In the genomic region with DNA sequence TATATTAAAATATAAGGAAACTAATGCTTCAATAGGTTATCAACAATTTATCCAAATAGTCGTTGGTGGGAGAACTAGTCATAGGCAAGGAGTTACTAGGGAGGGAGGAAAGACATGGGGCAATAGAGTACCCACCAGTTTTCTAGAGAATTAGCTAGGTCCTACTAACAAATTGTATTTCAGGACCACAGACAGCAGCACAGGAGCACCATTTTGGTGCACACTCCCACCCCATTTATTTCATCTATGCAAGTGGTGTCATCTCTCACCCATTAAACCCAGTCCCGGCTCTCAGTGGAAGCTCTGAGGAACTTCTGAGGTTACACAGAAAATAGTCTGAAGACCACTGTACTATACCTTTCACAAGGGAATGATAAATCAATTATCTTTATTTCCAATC, we compare ENCODE assay signal across 1 cellular context.
TF ChIP-seq lines count a peak whose summit lies in the region.

No MANE protein-coding gene starts in this region.

TF ChIP-seq in K562, 482 proteins besides CTCF, POLR2A, EP300 and RAD21 (continued from another document):
- TF ChIP-seq, protein P1, sequence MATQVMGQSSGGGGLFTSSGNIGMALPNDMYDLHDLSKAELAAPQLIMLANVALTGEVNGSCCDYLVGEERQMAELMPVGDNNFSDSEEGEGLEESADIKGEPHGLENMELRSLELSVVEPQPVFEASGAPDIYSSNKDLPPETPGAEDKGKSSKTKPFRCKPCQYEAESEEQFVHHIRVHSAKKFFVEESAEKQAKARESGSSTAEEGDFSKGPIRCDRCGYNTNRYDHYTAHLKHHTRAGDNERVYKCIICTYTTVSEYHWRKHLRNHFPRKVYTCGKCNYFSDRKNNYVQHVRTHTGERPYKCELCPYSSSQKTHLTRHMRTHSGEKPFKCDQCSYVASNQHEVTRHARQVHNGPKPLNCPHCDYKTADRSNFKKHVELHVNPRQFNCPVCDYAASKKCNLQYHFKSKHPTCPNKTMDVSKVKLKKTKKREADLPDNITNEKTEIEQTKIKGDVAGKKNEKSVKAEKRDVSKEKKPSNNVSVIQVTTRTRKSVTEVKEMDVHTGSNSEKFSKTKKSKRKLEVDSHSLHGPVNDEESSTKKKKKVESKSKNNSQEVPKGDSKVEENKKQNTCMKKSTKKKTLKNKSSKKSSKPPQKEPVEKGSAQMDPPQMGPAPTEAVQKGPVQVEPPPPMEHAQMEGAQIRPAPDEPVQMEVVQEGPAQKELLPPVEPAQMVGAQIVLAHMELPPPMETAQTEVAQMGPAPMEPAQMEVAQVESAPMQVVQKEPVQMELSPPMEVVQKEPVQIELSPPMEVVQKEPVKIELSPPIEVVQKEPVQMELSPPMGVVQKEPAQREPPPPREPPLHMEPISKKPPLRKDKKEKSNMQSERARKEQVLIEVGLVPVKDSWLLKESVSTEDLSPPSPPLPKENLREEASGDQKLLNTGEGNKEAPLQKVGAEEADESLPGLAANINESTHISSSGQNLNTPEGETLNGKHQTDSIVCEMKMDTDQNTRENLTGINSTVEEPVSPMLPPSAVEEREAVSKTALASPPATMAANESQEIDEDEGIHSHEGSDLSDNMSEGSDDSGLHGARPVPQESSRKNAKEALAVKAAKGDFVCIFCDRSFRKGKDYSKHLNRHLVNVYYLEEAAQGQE (CRISPR knock-in tag; IDR thresholded peaks at IDR 0.05; ENCODE audit: low read depth): peak; percentile 53; the same call in 1 of the 2 replicates
